8 cellular contexts compared by ENCODE assay signal in the genomic region with DNA sequence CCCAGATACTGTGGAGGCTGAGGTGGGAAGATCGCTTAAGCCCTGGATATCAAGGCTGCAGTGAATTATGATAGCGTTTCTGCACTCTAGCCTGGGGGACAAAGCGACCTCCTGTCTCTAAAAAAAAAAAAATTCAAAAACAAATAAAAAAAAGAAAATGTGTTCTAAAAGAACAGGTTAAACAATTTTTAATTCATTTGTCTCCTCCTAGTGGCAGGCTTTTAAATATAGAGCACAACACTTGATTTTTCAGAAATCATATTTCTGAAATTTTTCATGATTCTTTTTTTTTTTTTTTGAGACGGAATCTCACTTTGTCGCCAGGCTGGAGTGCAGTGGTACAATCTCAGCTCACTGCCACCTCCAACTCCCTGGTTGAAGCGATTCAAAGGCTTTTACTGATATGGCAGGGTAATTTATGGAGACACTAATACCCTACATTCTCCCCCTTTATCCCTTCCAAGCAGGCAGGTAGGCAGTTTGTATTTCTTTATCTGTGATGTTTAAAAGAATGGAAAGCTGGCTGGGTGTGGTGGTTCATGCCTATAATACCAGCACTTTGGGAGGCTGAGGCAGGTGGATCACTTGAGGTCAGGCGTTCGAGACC. TPM values are rescaled to one million over a fixed set of nuclear protein-coding genes. Genes with fewer than 3 reads are reported as not detected.
DNase-seq lines count a peak whose midpoint lies in the region; ATAC-seq, FAIRE-seq and TF ChIP-seq lines count a peak whose summit lies in the region.

No MANE protein-coding gene starts in this region.

- H3K4me1 ChIP-seq in tibial artery = peaks cover 0 to 4% (median 1%) of the 10 kb centered on the region in 4 donors

- FAIRE-seq in A204.1 (lab: Jason Lieb, UNC) = peak; percentile 73

- no peaks in the 10 kb centered on the region for H3K9me3 ChIP-seq in tibial artery

- no peak for ATAC-seq in HG03097 (IDR thresholded peaks at IDR 0.05; ENCODE audit: low FRiP score, unreplicated experiment)
- ATAC-seq in GM18517 (IDR thresholded peaks at IDR 0.05; ENCODE audit: unreplicated experiment) = no peak

- H3K27me3 ChIP-seq in tibial artery = no peaks in the 10 kb centered on the region

- H3K36me3 ChIP-seq in tibial artery = no peaks in the 10 kb centered on the region

- intact Hi-C loops in tibial artery (cut with DNase I; ENCODE audit: low total_unique reads) = loop anchor here (10.0 kb wide), 2 partner anchors 75 to 425 kb away; a partner anchor contains a TSS

- DNase-seq in GM13976 (ENCODE audit: low spot score) (no peak), SK-MEL-5 (ENCODE audit: low read depth, low spot score) (peak; percentile 49), globus pallidus (ENCODE audit: low spot score) (peak; percentile 36), tibial artery (no peak)
- DNase-seq in activated effector memory CD4-positive, alpha-beta T cell treated with Interleukin-2 at 50 U/mL for 16 hours = no peak

- no peak overlapping the region for H3K27ac ChIP-seq in tibial artery

- H3K4me3 ChIP-seq in tibial artery = no peak overlapping the region

- peak; percentile 26 for TF ChIP-seq CTCF in GM13976 (IDR thresholded peaks at IDR 0.05; ENCODE audit: borderline replicate concordance, control extremely low read depth, extremely low read depth, insufficient read depth, missing control alignments)
- peak; percentile 45 to 48 for TF ChIP-seq CTCF in tibial artery (IDR thresholded peaks at IDR 0.05)

- in situ Hi-C loops in GM13976 (cut with MboI; ENCODE audit: low sequenced_read_pairs, unreplicated experiment) (loop anchor here (5.0 to 10.0 kb wide), 2 partner anchors 275 to 417 kb away; no protein-coding TSS in a partner anchor), SK-MEL-5 (cut with HindIII; ENCODE audit: low pct_unique_long_range_greater_than_20kb, low sequenced_read_pairs) (no loop called here)

RNA-seq across cellular contexts. Expression of a gene that starts 8.7 kb away (rescaled TPM):
- total RNA-seq in SK-MEL-5 (2014; rRNA removed; shearing (Covaris generic)) = 67.1 and 73.4 TPM in 2 replicates
- polyA plus RNA-seq in SK-MEL-5 (2015; cell fraction: cytosol; rRNA removed) = 42.8 and 58.9 TPM in 2 replicates
- 5.1 and 9.6 TPM in 2 replicates for polyA plus RNA-seq in SK-MEL-5 (2015; cell fraction: nucleus; rRNA removed)

RNA-seq across cellular contexts. Expression of a gene that starts 32.1 kb away (rescaled TPM):
- total RNA-seq in SK-MEL-5 (2014; rRNA removed; shearing (Covaris generic)) = 55.2 and 56.8 TPM in 2 replicates
- polyA plus RNA-seq in SK-MEL-5 (2015; cell fraction: cytosol; rRNA removed) = 28.9 and 29.5 TPM in 2 replicates
- polyA plus RNA-seq in SK-MEL-5 (2015; cell fraction: nucleus; rRNA removed) = 19.9 and 37.6 TPM in 2 replicates

Comparison
In these comparisons a context has a peak if more than half of its experiments do, and no peak if none do; other contexts are left out.
1. DNase-seq: peak in SK-MEL-5 (single experiment) and globus pallidus (single experiment); none in GM13976 (single experiment), tibial artery (0 of 2) and activated effector memory CD4-positive, alpha-beta T cell treated with Interleukin-2 at 50 U/mL for 16 hours (single experiment).